In genomic region chr20:3786665-3787639, GRCh38 we compare ENCODE assay signal across 8 cellular contexts. TPM values are rescaled to one million over a fixed set of nuclear protein-coding genes. Genes with fewer than 3 reads are reported as not detected.
DNase-seq lines count a peak whose midpoint lies in the region; ATAC-seq, FAIRE-seq and TF ChIP-seq lines count a peak whose summit lies in the region.

Gene CENPB, minus strand, starts transcription at chr20:3786740. Its CDS starts 257 bp downstream, at chr20:3786483.

- intact Hi-C loops in T-helper 2 cell treated with Interferon-gamma antibody and Interleukin-4, amounts not matched to agents 100 ng/mL and 5 ng/mL, for 36 hours (cut with micrococcal nuclease), result loop anchor here (1.0 to 2.0 kb wide), 4 partner anchors 20 to 298 kb away; partner anchors contain the start of genes ADISSP and AP5S1
- intact Hi-C loops in ascending aorta (cut with DNase I), result loop anchor here (1.0 to 2.0 kb wide), 4 partner anchors 19 to 384 kb away; partner anchors contain the start of genes AP5S1 and MAVS
- intact Hi-C loops in aorta (cut with DNase I), result loop anchor here (1.0 to 10.0 kb wide), 3 partner anchors 32 to 58 kb away; partner anchors contain the start of genes AP5S1 (in 1 of the 2) and MAVS (in 1 of the 2)

- peak within 1 kb of the TSS; percentile 82 to 89 for H3K27ac ChIP-seq in ascending aorta
- H3K27ac ChIP-seq in aorta (ENCODE audit: low read depth in 1 of 2, low read length in 2 of 2), result peak within 1 kb of the TSS; percentile 24 to 65

- H3K27me3 ChIP-seq in ascending aorta, result no peaks in the 10 kb centered on the region
- no peaks in the 10 kb centered on the region for H3K27me3 ChIP-seq in aorta (ENCODE audit: control insufficient read depth in 1 of 2, insufficient read depth in 2 of 2, low read length in 1 of 2)

- TF ChIP-seq POLR2A in GM12892 (IDR thresholded peaks at IDR 0.05; ENCODE audit: low read depth, low read length), result peak; percentile 56; the same call in 1 of the 2 replicates

- H3K9me3 ChIP-seq in ascending aorta (no peaks in the 10 kb centered on the region), aorta (ENCODE audit: control insufficient read depth, low read length) (no peaks in the 10 kb centered on the region)

- FAIRE-seq in GM12892 (lab: Jason Lieb, UNC), result peak; percentile 92

- peak; percentile 90 for ATAC-seq in HG02759 (IDR thresholded peaks at IDR 0.05; ENCODE audit: unreplicated experiment)
- peak; percentile 96 for ATAC-seq in aorta (ENCODE audit: low FRiP score)

- peak; percentile 63 to 73 (median 68) for TF ChIP-seq CTCF in ascending aorta (IDR thresholded peaks at IDR 0.05)

- H3K4me1 ChIP-seq in ascending aorta (peaks cover 20 to 25% of the 10 kb centered on the region in 2 donors), aorta (ENCODE audit: control insufficient read depth in 1 of 2, insufficient read depth in 2 of 2, low read length in 2 of 2) (no peaks in the 10 kb centered on the region)

- WGBS in aorta, 2 donors, result 1% methylated on average over 34 to 71 of the region's 71 CpGs

- H3K36me3 ChIP-seq in ascending aorta (peaks cover 0 to 12% of the 10 kb centered on the region in 2 donors), aorta (ENCODE audit: control insufficient read depth in 1 of 2, insufficient read depth in 2 of 2, low read length in 1 of 2) (no peaks in the 10 kb centered on the region)

- H3K4me3 ChIP-seq in ascending aorta (peak within 1 kb of the TSS; percentile 67 to 94), aorta (ENCODE audit: low read length in 2 of 2) (peak within 1 kb of the TSS; percentile 80 to 98)

- peak; percentile 95 for DNase-seq in GM12892 (ENCODE audit: insufficient read length)
- peak; percentile 89 for DNase-seq in NCI-H146 (lab: John Stamatoyannopoulos, UW)
- DNase-seq in ascending aorta (ENCODE audit: low spot score in 2 of 2), result peak; percentile 47 to 93
- peak; percentile 90 for DNase-seq in hepatic stellate cell (ENCODE audit: low spot score)
- DNase-seq in renal cortical epithelial cell (ENCODE audit: low read depth), result no peak
- DNase-seq in aorta, result peak; percentile 93 to 97

RNA-seq across cellular contexts. Expression of gene CENPB, which starts in this region (rescaled TPM):
- polyA plus RNA-seq in GM12892 (2012; ENCODE audit: missing spikeins), result 10.4 TPM
- 85.2 and 85.5 TPM in 2 replicates for total RNA-seq in T-helper 2 cell treated with Interferon-gamma antibody and Interleukin-4, amounts not matched to agents 100 ng/mL and 5 ng/mL, for 36 hours
- total RNA-seq in ascending aorta (173 TPM), renal cortical epithelial cell (72.6 and 80.4 TPM in 2 replicates), aorta (10 to 100 TPM; 79.7 to 89.4 TPM)
- 10 to 100 TPM; 44.7 to 86.8 TPM for polyA plus RNA-seq in aorta
